In genomic region chr19:6516018-6516658, GRCh38 we compare ENCODE assay signal across 8 cellular contexts. TPM values are rescaled to one million over a fixed set of nuclear protein-coding genes. Genes with fewer than 3 reads are reported as not detected.
A peak's percentile ranks its signal among the peaks of the same experiment; 100 is the strongest.
DNase-seq lines count a peak whose midpoint lies in the region; ATAC-seq, FAIRE-seq and TF ChIP-seq lines count a peak whose summit lies in the region.

No MANE protein-coding gene starts in this region.

- peaks cover 28% of the 10 kb centered on the region for H3K4me1 Mint-ChIP-seq in T-helper 17 cell

- peak overlapping the region; percentile 92 for H3K4me3 ChIP-seq in GM12878
- H3K4me3 ChIP-seq in hepatocyte = peak overlapping the region; percentile 45
- H3K4me3 ChIP-seq in rectal smooth muscle tissue (ENCODE audit: low read length) = peak overlapping the region; percentile 93

- H3K9me3 ChIP-seq in KOPT-K1 (ENCODE audit: insufficient read depth, low read length, poor library complexity, severe bottlenecking) (no peaks in the 10 kb centered on the region), T-helper 17 cell (ENCODE audit: control insufficient read depth, low read length, poor library complexity, severe bottlenecking) (no peaks in the 10 kb centered on the region), GM12878 (replicated peaks; ENCODE audit: control insufficient read depth, insufficient read depth, low read length) (no peaks in the 10 kb centered on the region; the same call in 1 of the 3 replicates), hepatocyte (ENCODE audit: low read depth) (no peaks in the 10 kb centered on the region)

- intact Hi-C loops in GM12878 (cut with micrococcal nuclease; ENCODE audit: unreplicated experiment) = loop anchor here (1.0 to 2.0 kb wide), 6 partner anchors 37 to 253 kb away; partner anchors contain the start of genes CD70 and TNFSF14

- peak; percentile 66; the same call in 1 of the 2 replicates for TF ChIP-seq POLR2A in GM12878 (IDR thresholded peaks at IDR 0.05; ENCODE audit: low read depth, low read length)

- H3K9ac ChIP-seq in GM12878 (ENCODE audit: control insufficient read depth, insufficient read depth, low read length) = peak overlapping the region; percentile 95
- peak overlapping the region; percentile 80 for H3K9ac ChIP-seq in rectal smooth muscle tissue (ENCODE audit: low read length)

- POLR2A ChIA-PET in GM12878 (lab: Charles Lee) = interaction anchor here (0.5 to 2.9 kb wide), 20 partner anchors 15 to 348 kb away, joined by 3 to 12 read pairs (median 4); partner anchors contain the start of genes CD70, DENND1C, GPR108 and TNFSF9

- no peaks in the 10 kb centered on the region for H3K27me3 Mint-ChIP-seq in T-helper 17 cell

- SMC1A ChIA-PET in GM12878 (lab: Charles Lee; ENCODE audit: uncharacterized antibody, unreplicated experiment) = interaction anchor here (1.0 to 3.3 kb wide), 18 partner anchors 22 to 390 kb away, joined by 3 to 23 read pairs (median 4); partner anchors contain the start of genes DENND1C, GPR108, TNFSF14 and VAV1

- H3K36me3 Mint-ChIP-seq in T-helper 17 cell (ENCODE audit: low read depth) = no peaks in the 10 kb centered on the region

- peaks cover 14% of the 10 kb centered on the region for H3K79me2 ChIP-seq in GM12878 (ENCODE audit: control insufficient read depth, insufficient read depth, low read length)
- H3K79me2 ChIP-seq in hepatocyte = no peaks in the 10 kb centered on the region

- H3K4me1 ChIP-seq in GM12878 (ENCODE audit: control insufficient read depth, insufficient read depth, low read length) = peaks cover 28% of the 10 kb centered on the region
- H3K4me1 ChIP-seq in hepatocyte (ENCODE audit: insufficient read depth) = no peaks in the 10 kb centered on the region
- no peaks in the 10 kb centered on the region for H3K4me1 ChIP-seq in rectal smooth muscle tissue (ENCODE audit: control insufficient read depth, insufficient read depth, low read length)

- in situ Hi-C loops in GM12878 (cut with MboI) = loop anchor here (5.0 kb wide), 2 partner anchors 221 to 346 kb away; partner anchors contain the start of genes GPR108 and TRIP10

- H3K36me3 ChIP-seq in KOPT-K1 (ENCODE audit: insufficient read depth, low read length) (no peaks in the 10 kb centered on the region), GM12878 (ENCODE audit: control insufficient read depth in 2 of 2, insufficient read depth in 2 of 2, low read length in 1 of 2) (no peaks in the 10 kb centered on the region), hepatocyte (replicated peaks; ENCODE audit: insufficient read depth, low read depth) (no peaks in the 10 kb centered on the region), rectal smooth muscle tissue (ENCODE audit: control insufficient read depth, insufficient read depth, low read length) (no peaks in the 10 kb centered on the region)

- H2AFZ ChIP-seq in GM12878 (ENCODE audit: control insufficient read depth, low read depth, low read length) (peak overlapping the region; percentile 89), hepatocyte (peak overlapping the region; percentile 84)

- no peak for FAIRE-seq in GM12878 (lab: Jason Lieb, UNC)

- H3K27ac ChIP-seq in KOPT-K1 (ENCODE audit: low read depth, low read length, poor library complexity, severe bottlenecking) (peak overlapping the region; percentile 65), GM12878 (ENCODE audit: control insufficient read depth, insufficient read depth) (peak overlapping the region; percentile 98), hepatocyte (peak overlapping the region; percentile 74), rectal smooth muscle tissue (ENCODE audit: low read depth, low read length) (peak overlapping the region; percentile 40)

- TF ChIP-seq CTCF in GM12878 (IDR thresholded peaks at IDR 0.05 in 2 of 3, conservative IDR thresholded peaks at IDR 0.05 in 1 of 3; ENCODE audit: control insufficient read depth in 2 of 3, extremely low read depth in 1 of 3, insufficient read depth in 1 of 3, low read depth in 3 of 3, low read length in 3 of 3) = no peak
- no peak for TF ChIP-seq CTCF in hepatocyte (IDR thresholded peaks at IDR 0.05; ENCODE audit: poor library complexity)

- H3K27ac Mint-ChIP-seq in T-helper 17 cell = peak overlapping the region; percentile 71

- no peaks in the 10 kb centered on the region for H3K27me3 ChIP-seq in GM12878 (replicated peaks in 1 of 2; ENCODE audit: control insufficient read depth in 2 of 2, insufficient read depth in 2 of 2, low read length in 1 of 2)
- H3K27me3 ChIP-seq in hepatocyte = no peaks in the 10 kb centered on the region
- no peaks in the 10 kb centered on the region for H3K27me3 ChIP-seq in rectal smooth muscle tissue (ENCODE audit: control insufficient read depth, insufficient read depth, low read length)

- H3K4me3 Mint-ChIP-seq in T-helper 17 cell = peak overlapping the region; percentile 99

- under 1% methylated on average over 26 of the region's 26 CpGs for WGBS in GM12878 (ENCODE audit: insufficient coverage, insufficient replicate concordance, low lambda C conversion rate, missing lambda C conversion rate)
- WGBS in hepatocyte (ENCODE audit: low lambda C conversion rate, missing lambda C conversion rate) = 7% methylated on average over 18 of the region's 26 CpGs

- no TSS peak for BruUV-seq in GM12878 (replicated peaks; lab: Mats Ljungman, UMichigan)

- no peak for TF ChIP-seq EP300 in GM12878 (IDR thresholded peaks at IDR 0.05; ENCODE audit: borderline replicate concordance in 1 of 2, control insufficient read depth in 1 of 2, low read depth in 2 of 2, low read length in 2 of 2)

- H4K20me1 ChIP-seq in GM12878 (ENCODE audit: control insufficient read depth, insufficient read depth) (no peaks in the 10 kb centered on the region), hepatocyte (ENCODE audit: insufficient read depth, poor library complexity, severe bottlenecking) (no peaks in the 10 kb centered on the region)

- ATAC-seq in GM21360 (IDR thresholded peaks at IDR 0.05; ENCODE audit: unreplicated experiment) (peak; percentile 20), T-helper 17 cell (peak; percentile 59), GM12878 (peak; percentile 61), HG03565 (IDR thresholded peaks at IDR 0.05; ENCODE audit: unreplicated experiment) (no peak)

- RAD21 ChIA-PET in GM12878 (lab: Charles Lee; ENCODE audit: unreplicated experiment) = interaction anchor here (0.6 to 3.3 kb wide), 32 partner anchors 12 to 390 kb away, joined by 3 to 35 read pairs (median 6); partner anchors contain the start of genes CD70, DENND1C, GPR108 and SLC25A23

- TF ChIP-seq RAD21 in GM12878 (IDR thresholded peaks at IDR 0.05; ENCODE audit: insufficient read depth, low read depth, low read length) = no peak

- H3K4me2 ChIP-seq in GM12878 (ENCODE audit: control insufficient read depth, insufficient read depth) (peak overlapping the region; percentile 95), hepatocyte (peak overlapping the region; percentile 97)

- CTCF ChIA-PET in GM12878 (lab: Yijun Ruan, JAX) = interaction anchor here (0.6 to 3.3 kb wide), 29 partner anchors 8 to 577 kb away, joined by 3 to 29 read pairs (median 4); partner anchors contain the start of genes CD70, DENND1C and GPR108

- no peaks in the 10 kb centered on the region for H3K9me2 ChIP-seq in hepatocyte (replicated peaks; ENCODE audit: insufficient read depth)

- peak; percentile 98 for DNase-seq in CMK (ENCODE audit: low read depth)
- DNase-seq in T-helper 17 cell = peak in 2 of 3 donors; percentile 46 to 60
- DNase-seq in GM12878 (ENCODE audit: low read depth, low spot score) = peak; percentile 95
- DNase-seq in hepatocyte (ENCODE audit: low spot score) = peak; percentile 98

RNA-seq across cellular contexts. Expression of gene TUBB4A, which starts 14.0 kb away (rescaled TPM):
- 1 to 10 TPM; 1.5 to 1.6 TPM for total RNA-seq in T-helper 17 cell
- 1.8 and 4.3 TPM in 2 replicates for total RNA-seq in GM12878 (2013; cell fraction: nucleolus; rRNA removed)
- 2.5 and 2.8 TPM in 2 replicates for total RNA-seq in GM12878 (2014; rRNA removed)
- 1.3 and 1.4 TPM in 2 replicates for total RNA-seq in GM12878 (2014; rRNA removed; fragmentation: Illumina TruSeq; extraction: Trizol)
- total RNA-seq in GM12878 (2021) = 22.4 and 30.4 TPM in 2 replicates
- polyA plus RNA-seq in GM12878 (2011; ENCODE audit: low read depth) = 1.4 TPM
- 0.12 and 0.29 TPM in 2 replicates for polyA plus RNA-seq in GM12878 (2011; rRNA removed)
- 1.2 and 1.6 TPM in 2 replicates for polyA plus RNA-seq in GM12878 (2011; cell fraction: cytosol; rRNA removed)
- polyA plus RNA-seq in GM12878 (2011; cell fraction: nucleus; rRNA removed) = 1.1 and 2.1 TPM in 2 replicates
- 4.8 and 8.1 TPM in 2 replicates for polyA plus RNA-seq in GM12878 (2012)
- polyA plus RNA-seq in GM12878 (2014; fragmentation: Illumina TruSeq; extraction: Trizol) = 5.9 and 7.1 TPM in 2 replicates
- under 1 TPM; 0.79 to 0.85 TPM for polyA plus RNA-seq in GM12878 (2014; fragmentation: Nextera tagmentation; extraction: Ambion mirVana)
- 5.1 and 7.5 TPM in 2 replicates for polyA plus RNA-seq in GM12878 (2014; rRNA removed)
- polyA plus RNA-seq in GM12878 (2016; fragmentation: Nextera tagmentation; extraction: Ambion mirVana) = 10 to 100 TPM; 12.1 to 20.0 TPM
- 0.73 and 2.7 TPM in 2 replicates for polyA minus RNA-seq in GM12878 (2011; rRNA and poly(A)+ RNA removed)
- polyA minus RNA-seq in GM12878 (2011; cell fraction: cytosol; rRNA and poly(A)+ RNA removed) = 3.4 and 8.4 TPM in 2 replicates
- 1.1 and 2.9 TPM in 2 replicates for polyA minus RNA-seq in GM12878 (2011; cell fraction: nucleus; rRNA and poly(A)+ RNA removed)
- 1.2 and 4.4 TPM in 2 replicates for total RNA-seq in hepatocyte
- 7.3 and 7.9 TPM in 2 replicates for polyA plus RNA-seq in hepatocyte

RNA-seq across cellular contexts. Expression of gene TNFSF9, which starts 14.7 kb away (rescaled TPM):
- total RNA-seq in T-helper 17 cell (1 to 10 TPM; 2.2 to 3.3 TPM), GM12878 (2014; rRNA removed) (72.8 and 75.3 TPM in 2 replicates), GM12878 (2014; rRNA removed; fragmentation: Illumina TruSeq; extraction: Trizol) (20.9 and 22.7 TPM in 2 replicates), GM12878 (2021) (60.1 TPM in 2 replicates), hepatocyte (2.3 and 2.6 TPM in 2 replicates)
- 48.6 and 53.3 TPM in 2 replicates for total RNA-seq in GM12878 (2013; cell fraction: nucleolus; rRNA removed)
- polyA plus RNA-seq in GM12878 (2011; ENCODE audit: low read depth) = 20.3 TPM
- polyA plus RNA-seq in GM12878 (2011; rRNA removed) (24.6 and 33.3 TPM in 2 replicates), GM12878 (2014; fragmentation: Illumina TruSeq; extraction: Trizol) (13.4 and 14.7 TPM in 2 replicates), GM12878 (2014; fragmentation: Nextera tagmentation; extraction: Ambion mirVana) (10 to 100 TPM in 1 of 2 experiments, 1 to 10 TPM in 1; 6.2 to 12.8 TPM), GM12878 (2014; rRNA removed) (46.8 and 48.0 TPM in 2 replicates), GM12878 (2016; fragmentation: Nextera tagmentation; extraction: Ambion mirVana) (10 to 100 TPM; 20.7 to 21.5 TPM), hepatocyte (3.8 and 9.2 TPM in 2 replicates)
- 31.1 and 35.9 TPM in 2 replicates for polyA plus RNA-seq in GM12878 (2011; cell fraction: cytosol; rRNA removed)
- polyA plus RNA-seq in GM12878 (2011; cell fraction: nucleus; rRNA removed) = 21.7 and 29.6 TPM in 2 replicates
- polyA plus RNA-seq in GM12878 (2012) = 41.9 and 76.9 TPM in 2 replicates
- polyA minus RNA-seq in GM12878 (2011; rRNA and poly(A)+ RNA removed) = 11.6 and 25.0 TPM in 2 replicates
- polyA minus RNA-seq in GM12878 (2011; cell fraction: cytosol; rRNA and poly(A)+ RNA removed) = 19.6 and 29.1 TPM in 2 replicates
- 14.4 and 18.5 TPM in 2 replicates for polyA minus RNA-seq in GM12878 (2011; cell fraction: nucleus; rRNA and poly(A)+ RNA removed)

RNA-seq across cellular contexts. Expression of gene DENND1C, which starts 34.6 kb away (rescaled TPM):
- 100 to 1,000 TPM; 104 to 105 TPM for total RNA-seq in T-helper 17 cell
- total RNA-seq in GM12878 (2013; cell fraction: nucleolus; rRNA removed) = 36.0 and 43.4 TPM in 2 replicates
- total RNA-seq in GM12878 (2014; rRNA removed) = 16.4 and 24.5 TPM in 2 replicates
- total RNA-seq in GM12878 (2014; rRNA removed; fragmentation: Illumina TruSeq; extraction: Trizol) = 10.9 and 11.5 TPM in 2 replicates
- total RNA-seq in GM12878 (2021) = 50.5 and 54.3 TPM in 2 replicates
- polyA plus RNA-seq in GM12878 (2011; ENCODE audit: low read depth) = 18.1 TPM
- polyA plus RNA-seq in GM12878 (2011; rRNA removed) = 10.6 and 25.8 TPM in 2 replicates
- 27.6 and 35.8 TPM in 2 replicates for polyA plus RNA-seq in GM12878 (2011; cell fraction: cytosol; rRNA removed)
- polyA plus RNA-seq in GM12878 (2011; cell fraction: nucleus; rRNA removed) = 98.7 and 103 TPM in 2 replicates
- polyA plus RNA-seq in GM12878 (2012) = 39.5 and 44.4 TPM in 2 replicates
- 24.6 and 39.5 TPM in 2 replicates for polyA plus RNA-seq in GM12878 (2014; fragmentation: Illumina TruSeq; extraction: Trizol)
- 1 to 10 TPM; 2.4 to 2.8 TPM for polyA plus RNA-seq in GM12878 (2014; fragmentation: Nextera tagmentation; extraction: Ambion mirVana)
- 49.1 and 59.0 TPM in 2 replicates for polyA plus RNA-seq in GM12878 (2014; rRNA removed)
- 10 to 100 TPM; 45.8 to 45.9 TPM for polyA plus RNA-seq in GM12878 (2016; fragmentation: Nextera tagmentation; extraction: Ambion mirVana)
- polyA minus RNA-seq in GM12878 (2011; rRNA and poly(A)+ RNA removed) = 8.0 and 18.8 TPM in 2 replicates
- polyA minus RNA-seq in GM12878 (2011; cell fraction: cytosol; rRNA and poly(A)+ RNA removed) = 11.4 and 12.4 TPM in 2 replicates
- polyA minus RNA-seq in GM12878 (2011; cell fraction: nucleus; rRNA and poly(A)+ RNA removed) = 18.0 and 30.9 TPM in 2 replicates
- 0.48 and 1.5 TPM in 2 replicates for total RNA-seq in hepatocyte
- polyA plus RNA-seq in hepatocyte = 14.0 and 16.1 TPM in 2 replicates

RNA-seq across cellular contexts. Expression of gene CRB3, which starts 52.1 kb away (rescaled TPM):
- total RNA-seq in T-helper 17 cell (1 to 10 TPM; 1.4 to 1.5 TPM), GM12878 (2014; rRNA removed) (0.82 and 1.6 TPM in 2 replicates), GM12878 (2014; rRNA removed; fragmentation: Illumina TruSeq; extraction: Trizol) (0.18 TPM in 1 of 2 replicates, not detected in the other), GM12878 (2021) (0.43 and 1.4 TPM in 2 replicates), hepatocyte (71.4 and 75.5 TPM in 2 replicates)
- 0.58 and 0.73 TPM in 2 replicates for total RNA-seq in GM12878 (2013; cell fraction: nucleolus; rRNA removed)
- 0.47 TPM for polyA plus RNA-seq in GM12878 (2011; ENCODE audit: low read depth)
- polyA plus RNA-seq in GM12878 (2011; rRNA removed) (0.56 and 0.98 TPM in 2 replicates), GM12878 (2014; fragmentation: Illumina TruSeq; extraction: Trizol) (0.41 TPM in 1 of 2 replicates, not detected in the other), GM12878 (2014; fragmentation: Nextera tagmentation; extraction: Ambion mirVana) (under 1 TPM in 1 of 2 experiments, not detected in 1; 0.11 TPM), GM12878 (2014; rRNA removed) (0.97 and 1.2 TPM in 2 replicates), GM12878 (2016; fragmentation: Nextera tagmentation; extraction: Ambion mirVana) (1 to 10 TPM; 1.1 to 1.9 TPM), hepatocyte (42.5 and 48.9 TPM in 2 replicates)
- 1.5 and 3.4 TPM in 2 replicates for polyA plus RNA-seq in GM12878 (2011; cell fraction: cytosol; rRNA removed)
- 4.0 and 5.0 TPM in 2 replicates for polyA plus RNA-seq in GM12878 (2011; cell fraction: nucleus; rRNA removed)
- 0.53 and 1.4 TPM in 2 replicates for polyA plus RNA-seq in GM12878 (2012)
- polyA minus RNA-seq in GM12878 (2011; rRNA and poly(A)+ RNA removed) = 0.37 and 1.4 TPM in 2 replicates
- polyA minus RNA-seq in GM12878 (2011; cell fraction: cytosol; rRNA and poly(A)+ RNA removed) = 3.2 TPM in 1 of 2 replicates, not detected in the other
- 0.24 and 2.7 TPM in 2 replicates for polyA minus RNA-seq in GM12878 (2011; cell fraction: nucleus; rRNA and poly(A)+ RNA removed)

RNA-seq across cellular contexts. Expression of gene SLC25A23, which starts 56.5 kb away (rescaled TPM):
- total RNA-seq in T-helper 17 cell = 10 to 100 TPM in 1 of 2 donors, 1 to 10 TPM in 1; 9.6 to 11.3 TPM
- 27.8 and 31.7 TPM in 2 replicates for total RNA-seq in GM12878 (2013; cell fraction: nucleolus; rRNA removed)
- total RNA-seq in GM12878 (2014; rRNA removed) = 51.9 and 66.4 TPM in 2 replicates
- total RNA-seq in GM12878 (2014; rRNA removed; fragmentation: Illumina TruSeq; extraction: Trizol) = 35.4 and 36.2 TPM in 2 replicates
- total RNA-seq in GM12878 (2021) = 85.8 and 97.2 TPM in 2 replicates
- 27.3 TPM for polyA plus RNA-seq in GM12878 (2011; ENCODE audit: low read depth)
- polyA plus RNA-seq in GM12878 (2011; rRNA removed) = 16.6 and 25.6 TPM in 2 replicates
- polyA plus RNA-seq in GM12878 (2011; cell fraction: cytosol; rRNA removed) = 43.6 and 47.6 TPM in 2 replicates
- polyA plus RNA-seq in GM12878 (2011; cell fraction: nucleus; rRNA removed) = 42.9 and 54.9 TPM in 2 replicates
- polyA plus RNA-seq in GM12878 (2012) = 47.9 and 65.2 TPM in 2 replicates
- 60.7 and 70.2 TPM in 2 replicates for polyA plus RNA-seq in GM12878 (2014; fragmentation: Illumina TruSeq; extraction: Trizol)
- 10 to 100 TPM; 10.2 to 13.6 TPM for polyA plus RNA-seq in GM12878 (2014; fragmentation: Nextera tagmentation; extraction: Ambion mirVana)
- polyA plus RNA-seq in GM12878 (2014; rRNA removed) = 79.5 and 83.1 TPM in 2 replicates
- polyA plus RNA-seq in GM12878 (2016; fragmentation: Nextera tagmentation; extraction: Ambion mirVana) = 10 to 100 TPM; 42.7 to 57.4 TPM
- 25.0 and 39.9 TPM in 2 replicates for polyA minus RNA-seq in GM12878 (2011; rRNA and poly(A)+ RNA removed)
- polyA minus RNA-seq in GM12878 (2011; cell fraction: cytosol; rRNA and poly(A)+ RNA removed) = 29.4 and 41.7 TPM in 2 replicates
- polyA minus RNA-seq in GM12878 (2011; cell fraction: nucleus; rRNA and poly(A)+ RNA removed) = 14.1 and 15.5 TPM in 2 replicates
- 48.8 and 56.6 TPM in 2 replicates for total RNA-seq in hepatocyte
- 59.0 and 61.3 TPM in 2 replicates for polyA plus RNA-seq in hepatocyte

Comparison
In these comparisons a context has a peak if more than half of its experiments do, and no peak if none do; other contexts are left out.
1. H3K27ac ChIP-seq: peak in every context shown above with its lines; median percentile 98 in GM12878; 74 in hepatocyte; 65 in KOPT-K1; 40 in rectal smooth muscle tissue.